In genomic region chr11:35608502-35608901, GRCh38 we compare ENCODE assay signal across 25 cellular contexts. TPM values are rescaled to one million over a fixed set of nuclear protein-coding genes. Genes with fewer than 3 reads are reported as not detected.
"Had no signal": no experiment of that assay in that cellular context is flagged by ENCODE, and none has a peak within 500 bp of the region (broad histone marks: within the 10 kb centered on the region; RNA-seq: fewer than 3 reads in every experiment).

No MANE protein-coding gene starts in this region.

- H3K27ac ChIP-seq: left ventricle myocardium inferior, ovary, skin epidermis, stomach, testis, thyroid gland, transverse colon, upper lobe of right lung had no signal

- ATAC-seq: natural killer cell; right cardiac atrium; sciatic nerve; stimulated activated effector memory CD8-positive, alpha-beta T cell treated with anti-CD3 and anti-CD28 coated beads, Interleukin-12 subunit alpha, Interleukin-12 subunit beta, amount 100 ng/mL, for 72 hours; stimulated activated naive CD8-positive, alpha-beta T cell treated with anti-CD3 and anti-CD28 coated beads, Interleukin-15, Interleukin-2, amounts not matched to agents 100 U/mL and 50 U/mL, for 24 hours; upper lobe of right lung had no signal

- H3K27me3 ChIP-seq: ovary, testis, thyroid gland, upper lobe of right lung had no signal

- H3K4me1 ChIP-seq: left ventricle myocardium inferior, stomach, testis, thyroid gland, transverse colon, upper lobe of right lung had no signal

- H3K36me3 Mint-ChIP-seq: immature natural killer cell; mesothelial cell of epicardium; naive B cell; natural killer cell; stimulated activated effector memory CD8-positive, alpha-beta T cell treated with anti-CD3 and anti-CD28 coated beads, Interleukin-12 subunit alpha, Interleukin-12 subunit beta, amount 100 ng/mL, for 72 hours had no signal

- H3K9me3 Mint-ChIP-seq: immature natural killer cell; naive B cell; natural killer cell; stimulated activated effector memory CD8-positive, alpha-beta T cell treated with anti-CD3 and anti-CD28 coated beads, Interleukin-12 subunit alpha, Interleukin-12 subunit beta, amount 100 ng/mL, for 72 hours had no signal

- H3K4me3 Mint-ChIP-seq: immature natural killer cell; mesothelial cell of epicardium; naive B cell; natural killer cell; nephron progenitor cell; stimulated activated effector memory CD8-positive, alpha-beta T cell treated with anti-CD3 and anti-CD28 coated beads, Interleukin-12 subunit alpha, Interleukin-12 subunit beta, amount 100 ng/mL, for 72 hours had no signal

- H3K36me3 ChIP-seq: left ventricle myocardium inferior, ovary, stomach, thyroid gland, transverse colon, upper lobe of right lung had no signal

- H3K4me1 Mint-ChIP-seq: immature natural killer cell; naive B cell; natural killer cell; stimulated activated effector memory CD8-positive, alpha-beta T cell treated with anti-CD3 and anti-CD28 coated beads, Interleukin-12 subunit alpha, Interleukin-12 subunit beta, amount 100 ng/mL, for 72 hours had no signal

- H3K9me3 ChIP-seq: left ventricle myocardium inferior, ovary, stomach, testis, thyroid gland, transverse colon, upper lobe of right lung had no signal

- H3K27ac Mint-ChIP-seq: immature natural killer cell; mesothelial cell of epicardium; naive B cell; natural killer cell; nephron progenitor cell; progenitor cell of endocrine pancreas; stimulated activated effector memory CD8-positive, alpha-beta T cell treated with anti-CD3 and anti-CD28 coated beads, Interleukin-12 subunit alpha, Interleukin-12 subunit beta, amount 100 ng/mL, for 72 hours had no signal

- DNase-seq: hippocampal formation; immature natural killer cell; kidney; left ventricle myocardium inferior; mesendoderm; naive B cell; natural killer cell; nephron progenitor cell; ovary; retina; right cardiac atrium; stimulated activated CD4-positive, alpha-beta T cell treated with anti-CD3 and anti-CD28 coated beads, Interleukin-4, amount 100 ng/mL, for 24 hours; stimulated activated naive CD8-positive, alpha-beta T cell treated with anti-CD3 and anti-CD28 coated beads, Interleukin-15, Interleukin-2, amounts not matched to agents 100 U/mL and 50 U/mL, for 24 hours; stomach; testis; thyroid gland; transverse colon; upper lobe of right lung had no signal

- H3K4me3 ChIP-seq: left ventricle myocardium inferior, lung, ovary, skin epidermis, stomach, testis, thyroid gland, transverse colon, upper lobe of right lung had no signal

RNA-seq across cellular contexts. Expression of gene FJX1, which starts 9.8 kb away (rescaled TPM):
- total RNA-seq: mononuclear cell, natural killer cell had no signal
- polyA plus RNA-seq: immature natural killer cell had no signal
